8 cellular contexts compared by ENCODE assay signal in genomic region chr15:83206971-83207621, GRCh38. TPM values are rescaled to one million over a fixed set of nuclear protein-coding genes. Genes with fewer than 3 reads are reported as not detected.
DNase-seq lines count a peak whose midpoint lies in the region; ATAC-seq, FAIRE-seq and TF ChIP-seq lines count a peak whose summit lies in the region.

No MANE protein-coding gene starts in this region.

- H3K4me3 ChIP-seq in OCI-LY7 (ENCODE audit: low read depth, low read length, poor library complexity, severe bottlenecking) (peak overlapping the region; percentile 89), bronchial epithelial cell (ENCODE audit: low read depth, low read length) (peak overlapping the region; percentile 83), iPS-18c (ENCODE audit: insufficient read depth, low read depth, low read length) (peak overlapping the region; percentile 83), skeletal muscle cell (ENCODE audit: low read depth, low read length) (peak overlapping the region; percentile 84), Karpas-422 (ENCODE audit: low read length) (no peak overlapping the region)

- CTCF ChIA-PET in OCI-LY7 (lab: Charles Lee; ENCODE audit: unreplicated experiment): no interaction called here

- 0 out of 2 replicates have a peak, but pooled peaks cover 6% of the 10 kb centered on the region for H4K20me1 ChIP-seq in OCI-LY7 (ENCODE audit: insufficient read depth, low read length)
- no peaks in the 10 kb centered on the region for H4K20me1 ChIP-seq in Karpas-422 (ENCODE audit: insufficient read depth, low read depth, low read length)

- FAIRE-seq in bronchial epithelial cell (lab: Jason Lieb, UNC): no peak

- intact Hi-C loops in OCI-LY7 (cut with micrococcal nuclease; ENCODE audit: unreplicated experiment): loop anchor here (1.0 to 10.0 kb wide), 7 partner anchors 98 to 1160 kb away; partner anchors contain the start of genes BTBD1 and MEX3B

- POLR2A ChIA-PET in OCI-LY7 (lab: Charles Lee): interaction anchor here (0.6 kb wide), 1 partner anchor 52 kb away, joined by 3 read pairs; no protein-coding TSS in a partner anchor

- H3K27me3 ChIP-seq in bronchial epithelial cell (ENCODE audit: control insufficient read depth, insufficient read depth, low read length) (no peaks in the 10 kb centered on the region), Karpas-422 (ENCODE audit: low read length) (no peaks in the 10 kb centered on the region)

- TF ChIP-seq CTCF in OCI-LY7 (conservative IDR thresholded peaks at IDR 0.05; ENCODE audit: low read length) (no peak), bronchial epithelial cell (IDR thresholded peaks at IDR 0.05; ENCODE audit: insufficient read depth, low read length, severe bottlenecking) (no peak)

- H3K4me1 ChIP-seq in OCI-LY7 (ENCODE audit: insufficient read depth, low read length, poor library complexity, severe bottlenecking): peaks cover 32% of the 10 kb centered on the region
- no peaks in the 10 kb centered on the region for H3K4me1 ChIP-seq in Karpas-422 (ENCODE audit: low read length)

- no TSS peak for BruUV-seq in OCI-LY7 (replicated peaks; lab: Mats Ljungman, UMichigan)

- H3K9me3 ChIP-seq in OCI-LY7 (ENCODE audit: low read length): no peaks in the 10 kb centered on the region
- H3K9me3 ChIP-seq in iPS-18c (ENCODE audit: control insufficient read depth, insufficient read depth, low read length): no peaks in the 10 kb centered on the region
- no peaks in the 10 kb centered on the region for H3K9me3 ChIP-seq in Karpas-422 (ENCODE audit: low read length)

- no peaks in the 10 kb centered on the region for H3K36me3 ChIP-seq in OCI-LY7 (ENCODE audit: insufficient read depth, low read length)
- no peaks in the 10 kb centered on the region for H3K36me3 ChIP-seq in bronchial epithelial cell (ENCODE audit: control insufficient read depth, insufficient read depth, low read length)
- H3K36me3 ChIP-seq in Karpas-422 (ENCODE audit: insufficient read depth, low read length): no peaks in the 10 kb centered on the region

- H3K9me2 ChIP-seq in OCI-LY7 (ENCODE audit: insufficient read depth, low read length): no peaks in the 10 kb centered on the region
- no peaks in the 10 kb centered on the region for H3K9me2 ChIP-seq in Karpas-422 (replicated peaks; ENCODE audit: insufficient read depth, low read length)

- H3K4me2 ChIP-seq in OCI-LY7 (ENCODE audit: low read length) (peak overlapping the region; percentile 63), Karpas-422 (ENCODE audit: low read depth, low read length, poor library complexity, severe bottlenecking) (no peak overlapping the region)

- H2AFZ ChIP-seq in OCI-LY7 (ENCODE audit: low read length) (peak overlapping the region; percentile 85), Karpas-422 (ENCODE audit: low read length) (no peak overlapping the region)

- no peak overlapping the region for H3K9ac ChIP-seq in Karpas-422 (ENCODE audit: low read length)

- peak; percentile 45 for DNase-seq in EL
- DNase-seq in OCI-LY7 (ENCODE audit: low spot score): peak; percentile 49
- no peak for DNase-seq in bronchial epithelial cell (ENCODE audit: low read depth)
- DNase-seq in skeletal muscle cell (ENCODE audit: low read depth): no peak
- DNase-seq in Karpas-422: no peak

- peaks cover 45% of the 10 kb centered on the region for H3K79me2 ChIP-seq in OCI-LY7 (ENCODE audit: insufficient read depth, low read depth, low read length)
- no peaks in the 10 kb centered on the region for H3K79me2 ChIP-seq in Karpas-422 (ENCODE audit: low read length)

- ATAC-seq in GM21717 (IDR thresholded peaks at IDR 0.05; ENCODE audit: unreplicated experiment): peak; percentile 20
- ATAC-seq in GM18520 (IDR thresholded peaks at IDR 0.05; ENCODE audit: unreplicated experiment): no peak

- H3K27ac ChIP-seq in OCI-LY7 (ENCODE audit: low read depth, low read length, poor library complexity, severe bottlenecking): peak overlapping the region; percentile 47
- H3K27ac ChIP-seq in Karpas-422 (ENCODE audit: low read length): no peak overlapping the region

RNA-seq across cellular contexts. Expression of gene HDGFL3, which starts 0.5 kb away (rescaled TPM):
- total RNA-seq in OCI-LY7 (2014; rRNA removed; shearing (Covaris generic)): 29.3 and 57.6 TPM in 2 replicates
- total RNA-seq in OCI-LY7 (2022): 74.4 and 84.8 TPM in 2 replicates
- total RNA-seq in bronchial epithelial cell: 28.7 and 39.8 TPM in 2 replicates
- not detected in 2 replicates for total RNA-seq in Karpas-422 (2014; rRNA removed; shearing (Covaris generic); ENCODE audit: low replicate concordance)

Comparison
In these comparisons a context has a peak if more than half of its experiments do, and no peak if none do; other contexts are left out.
1. DNase-seq: peak in EL (single experiment) and OCI-LY7 (single experiment); none in bronchial epithelial cell (single experiment), skeletal muscle cell (single experiment) and Karpas-422 (single experiment).
2. RNA of gene HDGFL3, which starts 0.5 kb away (total RNA-seq): 29.3 to 84.8 TPM in OCI-LY7 and 28.7 to 39.8 TPM in bronchial epithelial cell; not detected in Karpas-422; every median in the first group is over 10 times any median in the second.